ENCODE assay signal across 11 cellular contexts in genomic region chr12:49902399-49903350, GRCh38. TPM values are rescaled to one million over a fixed set of nuclear protein-coding genes. Genes with fewer than 3 reads are reported as not detected.
DNase-seq lines count a peak whose midpoint lies in the region; ATAC-seq lines count a peak whose summit lies in the region.
"Had no signal": no experiment of that assay in that cellular context is flagged by ENCODE, and none has a peak within 500 bp of the region (broad histone marks: within the 10 kb centered on the region; RNA-seq: fewer than 3 reads in every experiment).

No MANE protein-coding gene starts in this region.

- H3K27ac Mint-ChIP-seq in immature natural killer cell: peak overlapping the region in 2 of 6 donors; percentile 41 to 74
- H3K27ac Mint-ChIP-seq in stimulated activated effector memory CD8-positive, alpha-beta T cell treated with anti-CD3 and anti-CD28 coated beads, Interleukin-12 subunit alpha, Interleukin-12 subunit beta, amount 100 ng/mL, for 72 hours: peak overlapping the region; percentile 67

- no peaks in the 10 kb centered on the region for H3K9me3 Mint-ChIP-seq in activated T-cell treated with anti-CD3 and anti-CD28 coated beads, Interleukin-2, amount 50 U/mL, for 4 hours
- H3K9me3 Mint-ChIP-seq in immature natural killer cell: no peaks in the 10 kb centered on the region
- no peaks in the 10 kb centered on the region for H3K9me3 Mint-ChIP-seq in stimulated activated effector memory CD8-positive, alpha-beta T cell treated with anti-CD3 and anti-CD28 coated beads, Interleukin-12 subunit alpha, Interleukin-12 subunit beta, amount 100 ng/mL, for 72 hours

- H3K27me3 Mint-ChIP-seq in activated T-cell treated with anti-CD3 and anti-CD28 coated beads, Interleukin-2, amount 50 U/mL, for 4 hours (ENCODE audit: low read depth): peaks cover 9% of the 10 kb centered on the region
- H3K27me3 Mint-ChIP-seq in immature natural killer cell (ENCODE audit: low read depth in 3 of 3): peaks cover 2 to 5% (median 3%) of the 10 kb centered on the region in 3 donors

- H3K4me1 Mint-ChIP-seq in activated T-cell treated with anti-CD3 and anti-CD28 coated beads, Interleukin-2, amount 50 U/mL, for 4 hours (ENCODE audit: low read depth): peaks cover 9% of the 10 kb centered on the region
- peaks cover 10 to 11% of the 10 kb centered on the region in 2 donors for H3K4me1 Mint-ChIP-seq in immature natural killer cell
- peaks cover 24% of the 10 kb centered on the region for H3K4me1 Mint-ChIP-seq in stimulated activated effector memory CD8-positive, alpha-beta T cell treated with anti-CD3 and anti-CD28 coated beads, Interleukin-12 subunit alpha, Interleukin-12 subunit beta, amount 100 ng/mL, for 72 hours

- DNase-seq in activated T-cell treated with anti-CD3 and anti-CD28 coated beads, Interleukin-2, amount 50 U/mL, for 4 hours: no peak
- no peak for DNase-seq in activated T-cell treated with anti-CD3 and anti-CD28 coated beads, Interleukin-2, amount 50 U/mL, for 48 hours
- DNase-seq in caudate nucleus (lab: John Stamatoyannopoulos, UW): peak in 48 of 61 donors; percentile 20 to 90 (median 66)
- DNase-seq in immature natural killer cell: no peak
- no peak for DNase-seq in stimulated activated effector memory CD8-positive, alpha-beta T cell treated with anti-CD3 and anti-CD28 coated beads, Interleukin-12 subunit alpha, Interleukin-12 subunit beta, amount 100 ng/mL, for 72 hours (ENCODE audit: low spot score in 2 of 2)
- DNase-seq in AG08395 (ENCODE audit: low spot score): no peak
- DNase-seq: Peyer's patch, small intestine, stomach had no signal

- H3K4me3 Mint-ChIP-seq in activated T-cell treated with anti-CD3 and anti-CD28 coated beads, Interleukin-2, amount 50 U/mL, for 4 hours: peak overlapping the region; percentile 66
- H3K4me3 Mint-ChIP-seq in immature natural killer cell: peak overlapping the region; percentile 70 to 82 (median 77)
- H3K4me3 Mint-ChIP-seq in stimulated activated effector memory CD8-positive, alpha-beta T cell treated with anti-CD3 and anti-CD28 coated beads, Interleukin-12 subunit alpha, Interleukin-12 subunit beta, amount 100 ng/mL, for 72 hours: peak overlapping the region; percentile 80

- no peak for ATAC-seq in activated T-cell treated with anti-CD3 and anti-CD28 coated beads, Interleukin-2, amount 50 U/mL, for 4 hours
- ATAC-seq in stimulated activated effector memory CD8-positive, alpha-beta T cell treated with anti-CD3 and anti-CD28 coated beads, Interleukin-12 subunit alpha, Interleukin-12 subunit beta, amount 100 ng/mL, for 72 hours: no peak
- no peak for ATAC-seq in GM18870 (IDR thresholded peaks at IDR 0.05; ENCODE audit: unreplicated experiment)
- ATAC-seq in HG03565 (IDR thresholded peaks at IDR 0.05; ENCODE audit: unreplicated experiment): no peak

- peak overlapping the region; percentile 98 for H3K27ac ChIP-seq in caudate nucleus (ENCODE audit: low read depth, low read length)

- H3K36me3 Mint-ChIP-seq in activated T-cell treated with anti-CD3 and anti-CD28 coated beads, Interleukin-2, amount 50 U/mL, for 4 hours (ENCODE audit: insufficient read depth): no peaks in the 10 kb centered on the region
- no peaks in the 10 kb centered on the region for H3K36me3 Mint-ChIP-seq in immature natural killer cell
- peaks cover 10% of the 10 kb centered on the region for H3K36me3 Mint-ChIP-seq in stimulated activated effector memory CD8-positive, alpha-beta T cell treated with anti-CD3 and anti-CD28 coated beads, Interleukin-12 subunit alpha, Interleukin-12 subunit beta, amount 100 ng/mL, for 72 hours

RNA-seq across cellular contexts. Expression of gene FAIM2, which starts 1.0 kb away (rescaled TPM):
- under 1 TPM in 2 of 3 donors, not detected in 1; 0.16 to 0.54 TPM for total RNA-seq in activated T-cell treated with anti-CD3 and anti-CD28 coated beads, Interleukin-2, amount 50 U/mL, for 4 hours
- polyA plus RNA-seq in immature natural killer cell: 1 to 10 TPM in 1 of 3 donors, under 1 TPM in 1, not detected in 1; 0.77 to 1.8 TPM

RNA-seq across cellular contexts. Expression of gene AQP2, which starts 47.9 kb away (rescaled TPM):
- total RNA-seq in activated T-cell treated with anti-CD3 and anti-CD28 coated beads, Interleukin-2, amount 50 U/mL, for 4 hours: not detected
- polyA plus RNA-seq in immature natural killer cell: not detected
- total RNA-seq: Peyer's patch had no signal
- polyA plus RNA-seq: small intestine, stomach had no signal

RNA-seq across cellular contexts. Expression of gene AQP5, which starts 59.0 kb away (rescaled TPM):
- total RNA-seq in activated T-cell treated with anti-CD3 and anti-CD28 coated beads, Interleukin-2, amount 50 U/mL, for 4 hours: not detected
- not detected for polyA plus RNA-seq in immature natural killer cell
- total RNA-seq: Peyer's patch had no signal

RNA-seq across cellular contexts. Expression of gene BCDIN3D, which starts 59.8 kb away (rescaled TPM):
- 1 to 10 TPM; 4.2 to 6.0 (median 4.3) TPM for total RNA-seq in activated T-cell treated with anti-CD3 and anti-CD28 coated beads, Interleukin-2, amount 50 U/mL, for 4 hours
- 1 to 10 TPM; 3.0 to 5.1 (median 4.5) TPM for polyA plus RNA-seq in immature natural killer cell

Comparison
In these comparisons a context has a peak if more than half of its experiments do, and no peak if none do; other contexts are left out.
1. DNase-seq: peak in caudate nucleus (48 of 61); none in activated T-cell treated with anti-CD3 and anti-CD28 coated beads, Interleukin-2, amount 50 U/mL, for 4 hours (single experiment), activated T-cell treated with anti-CD3 and anti-CD28 coated beads, Interleukin-2, amount 50 U/mL, for 48 hours (0 of 2), immature natural killer cell (0 of 3), stimulated activated effector memory CD8-positive, alpha-beta T cell treated with anti-CD3 and anti-CD28 coated beads, Interleukin-12 subunit alpha, Interleukin-12 subunit beta, amount 100 ng/mL, for 72 hours (0 of 2) and AG08395 (single experiment).
2. Peak in every context shown above with its lines, with median percentiles within 50 percentile points of each other: H3K4me3 Mint-ChIP-seq.